In genomic region chr6:155328539-155329459, GRCh38 we compare ENCODE assay signal across 1 cellular context.
TF ChIP-seq lines count a peak whose summit lies in the region.

No MANE protein-coding gene starts in this region.

TF ChIP-seq in HepG2, 621 proteins besides CTCF, POLR2A, EP300 and RAD21 (continued from another document and continues in another):
- TF ChIP-seq FOXK2 (IDR thresholded peaks at IDR 0.05) (peak; percentile 81; the same call in 1 of the 2 replicates), KLF13 (CRISPR knock-in tag; IDR thresholded peaks at IDR 0.05) (0 out of 2 replicates have a peak, but pooled peaks have one; percentile 71), MYC (CRISPR knock-in tag; IDR thresholded peaks at IDR 0.05; ENCODE audit: borderline replicate concordance) (no peak), KLF9 (CRISPR knock-in tag; IDR thresholded peaks at IDR 0.05; ENCODE audit: low read depth) (peak; percentile 60; the same call in 1 of the 2 replicates), ZFP82 (CRISPR knock-in tag; IDR thresholded peaks at IDR 0.05; ENCODE audit: borderline replicate concordance) (no peak; the same call in 1 of the 2 replicates), ZNF678 (CRISPR knock-in tag; IDR thresholded peaks at IDR 0.05) (no peak), ZNF33B (CRISPR knock-in tag; IDR thresholded peaks at IDR 0.05) (no peak; the same call in 1 of the 2 replicates), ZNF138 (CRISPR knock-in tag; IDR thresholded peaks at IDR 0.05; ENCODE audit: low read depth) (peak; percentile 15; the same call in 1 of the 2 replicates), SNAI1 (CRISPR knock-in tag; IDR thresholded peaks at IDR 0.05; ENCODE audit: borderline replicate concordance) (peak; percentile 26; the same call in 1 of the 2 replicates), STAT6 (CRISPR knock-in tag; IDR thresholded peaks at IDR 0.05; ENCODE audit: borderline replicate concordance) (peak; percentile 92; the same call in 1 of the 2 replicates), ZBTB43 (CRISPR knock-in tag; conservative IDR thresholded peaks at IDR 0.05) (no peak; the same call in none of the 2 replicates), ZNF784 (CRISPR knock-in tag; IDR thresholded peaks at IDR 0.05; ENCODE audit: borderline replicate concordance) (peak; percentile 65; the same call in 1 of the 2 replicates), SKIL (CRISPR knock-in tag; IDR thresholded peaks at IDR 0.05; ENCODE audit: borderline replicate concordance) (peak; percentile 74), SOX6 (IDR thresholded peaks at IDR 0.05) (no peak), SOX6 (CRISPR knock-in tag; IDR thresholded peaks at IDR 0.05) (peak; percentile 100), HIC2 (CRISPR knock-in tag; IDR thresholded peaks at IDR 0.05; ENCODE audit: low read depth) (peak; percentile 45; the same call in 1 of the 2 replicates), CBX5 (CRISPR knock-in tag; IDR thresholded peaks at IDR 0.05; ENCODE audit: borderline replicate concordance) (peak; percentile 45; the same call in 1 of the 2 replicates), ZNF644 (CRISPR knock-in tag; IDR thresholded peaks at IDR 0.05; ENCODE audit: low read depth) (peak; percentile 69), EZH2 (conservative IDR thresholded peaks at IDR 0.05; ENCODE audit: low read depth, low read length) (no peak), RORA (CRISPR knock-in tag; IDR thresholded peaks at IDR 0.05) (peak; percentile 93; the same call in 1 of the 2 replicates), ZNF30 (CRISPR knock-in tag; IDR thresholded peaks at IDR 0.05) (no peak), ZNF274 (CRISPR knock-in tag; IDR thresholded peaks at IDR 0.05) (no peak), ZNF83 (CRISPR knock-in tag; IDR thresholded peaks at IDR 0.05; ENCODE audit: borderline replicate concordance) (no peak; the same call in 1 of the 2 replicates), ATF1 (CRISPR knock-in tag; IDR thresholded peaks at IDR 0.05) (peak; percentile 63; the same call in 1 of the 2 replicates), SRF (IDR thresholded peaks at IDR 0.05; ENCODE audit: low read depth, low read length) (peak; percentile 53; the same call in 1 of the 2 replicates)
- TF ChIP-seq, protein P1, sequence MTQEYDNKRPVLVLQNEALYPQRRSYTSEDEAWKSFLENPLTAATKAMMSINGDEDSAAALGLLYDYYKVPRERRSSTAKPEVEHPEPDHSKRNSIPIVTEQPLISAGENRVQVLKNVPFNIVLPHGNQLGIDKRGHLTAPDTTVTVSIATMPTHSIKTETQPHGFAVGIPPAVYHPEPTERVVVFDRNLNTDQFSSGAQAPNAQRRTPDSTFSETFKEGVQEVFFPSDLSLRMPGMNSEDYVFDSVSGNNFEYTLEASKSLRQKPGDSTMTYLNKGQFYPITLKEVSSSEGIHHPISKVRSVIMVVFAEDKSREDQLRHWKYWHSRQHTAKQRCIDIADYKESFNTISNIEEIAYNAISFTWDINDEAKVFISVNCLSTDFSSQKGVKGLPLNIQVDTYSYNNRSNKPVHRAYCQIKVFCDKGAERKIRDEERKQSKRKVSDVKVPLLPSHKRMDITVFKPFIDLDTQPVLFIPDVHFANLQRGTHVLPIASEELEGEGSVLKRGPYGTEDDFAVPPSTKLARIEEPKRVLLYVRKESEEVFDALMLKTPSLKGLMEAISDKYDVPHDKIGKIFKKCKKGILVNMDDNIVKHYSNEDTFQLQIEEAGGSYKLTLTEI (CRISPR knock-in tag; conservative IDR thresholded peaks at IDR 0.05), result no peak
- TF ChIP-seq, protein P2, sequence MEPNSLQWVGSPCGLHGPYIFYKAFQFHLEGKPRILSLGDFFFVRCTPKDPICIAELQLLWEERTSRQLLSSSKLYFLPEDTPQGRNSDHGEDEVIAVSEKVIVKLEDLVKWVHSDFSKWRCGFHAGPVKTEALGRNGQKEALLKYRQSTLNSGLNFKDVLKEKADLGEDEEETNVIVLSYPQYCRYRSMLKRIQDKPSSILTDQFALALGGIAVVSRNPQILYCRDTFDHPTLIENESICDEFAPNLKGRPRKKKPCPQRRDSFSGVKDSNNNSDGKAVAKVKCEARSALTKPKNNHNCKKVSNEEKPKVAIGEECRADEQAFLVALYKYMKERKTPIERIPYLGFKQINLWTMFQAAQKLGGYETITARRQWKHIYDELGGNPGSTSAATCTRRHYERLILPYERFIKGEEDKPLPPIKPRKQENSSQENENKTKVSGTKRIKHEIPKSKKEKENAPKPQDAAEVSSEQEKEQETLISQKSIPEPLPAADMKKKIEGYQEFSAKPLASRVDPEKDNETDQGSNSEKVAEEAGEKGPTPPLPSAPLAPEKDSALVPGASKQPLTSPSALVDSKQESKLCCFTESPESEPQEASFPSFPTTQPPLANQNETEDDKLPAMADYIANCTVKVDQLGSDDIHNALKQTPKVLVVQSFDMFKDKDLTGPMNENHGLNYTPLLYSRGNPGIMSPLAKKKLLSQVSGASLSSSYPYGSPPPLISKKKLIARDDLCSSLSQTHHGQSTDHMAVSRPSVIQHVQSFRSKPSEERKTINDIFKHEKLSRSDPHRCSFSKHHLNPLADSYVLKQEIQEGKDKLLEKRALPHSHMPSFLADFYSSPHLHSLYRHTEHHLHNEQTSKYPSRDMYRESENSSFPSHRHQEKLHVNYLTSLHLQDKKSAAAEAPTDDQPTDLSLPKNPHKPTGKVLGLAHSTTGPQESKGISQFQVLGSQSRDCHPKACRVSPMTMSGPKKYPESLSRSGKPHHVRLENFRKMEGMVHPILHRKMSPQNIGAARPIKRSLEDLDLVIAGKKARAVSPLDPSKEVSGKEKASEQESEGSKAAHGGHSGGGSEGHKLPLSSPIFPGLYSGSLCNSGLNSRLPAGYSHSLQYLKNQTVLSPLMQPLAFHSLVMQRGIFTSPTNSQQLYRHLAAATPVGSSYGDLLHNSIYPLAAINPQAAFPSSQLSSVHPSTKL (CRISPR knock-in tag; IDR thresholded peaks at IDR 0.05), result peak; percentile 93
- TF ChIP-seq, protein P3, sequence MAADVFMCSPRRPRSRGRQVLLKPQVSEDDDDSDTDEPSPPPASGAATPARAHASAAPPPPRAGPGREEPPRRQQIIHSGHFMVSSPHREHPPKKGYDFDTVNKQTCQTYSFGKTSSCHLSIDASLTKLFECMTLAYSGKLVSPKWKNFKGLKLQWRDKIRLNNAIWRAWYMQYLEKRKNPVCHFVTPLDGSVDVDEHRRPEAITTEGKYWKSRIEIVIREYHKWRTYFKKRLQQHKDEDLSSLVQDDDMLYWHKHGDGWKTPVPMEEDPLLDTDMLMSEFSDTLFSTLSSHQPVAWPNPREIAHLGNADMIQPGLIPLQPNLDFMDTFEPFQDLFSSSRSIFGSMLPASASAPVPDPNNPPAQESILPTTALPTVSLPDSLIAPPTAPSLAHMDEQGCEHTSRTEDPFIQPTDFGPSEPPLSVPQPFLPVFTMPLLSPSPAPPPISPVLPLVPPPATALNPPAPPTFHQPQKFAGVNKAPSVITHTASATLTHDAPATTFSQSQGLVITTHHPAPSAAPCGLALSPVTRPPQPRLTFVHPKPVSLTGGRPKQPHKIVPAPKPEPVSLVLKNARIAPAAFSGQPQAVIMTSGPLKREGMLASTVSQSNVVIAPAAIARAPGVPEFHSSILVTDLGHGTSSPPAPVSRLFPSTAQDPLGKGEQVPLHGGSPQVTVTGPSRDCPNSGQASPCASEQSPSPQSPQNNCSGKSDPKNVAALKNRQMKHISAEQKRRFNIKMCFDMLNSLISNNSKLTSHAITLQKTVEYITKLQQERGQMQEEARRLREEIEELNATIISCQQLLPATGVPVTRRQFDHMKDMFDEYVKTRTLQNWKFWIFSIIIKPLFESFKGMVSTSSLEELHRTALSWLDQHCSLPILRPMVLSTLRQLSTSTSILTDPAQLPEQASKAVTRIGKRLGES (CRISPR knock-in tag; IDR thresholded peaks at IDR 0.05; ENCODE audit: borderline replicate concordance), result no peak; the same call in 1 of the 2 replicates
- TF ChIP-seq, protein P4, sequence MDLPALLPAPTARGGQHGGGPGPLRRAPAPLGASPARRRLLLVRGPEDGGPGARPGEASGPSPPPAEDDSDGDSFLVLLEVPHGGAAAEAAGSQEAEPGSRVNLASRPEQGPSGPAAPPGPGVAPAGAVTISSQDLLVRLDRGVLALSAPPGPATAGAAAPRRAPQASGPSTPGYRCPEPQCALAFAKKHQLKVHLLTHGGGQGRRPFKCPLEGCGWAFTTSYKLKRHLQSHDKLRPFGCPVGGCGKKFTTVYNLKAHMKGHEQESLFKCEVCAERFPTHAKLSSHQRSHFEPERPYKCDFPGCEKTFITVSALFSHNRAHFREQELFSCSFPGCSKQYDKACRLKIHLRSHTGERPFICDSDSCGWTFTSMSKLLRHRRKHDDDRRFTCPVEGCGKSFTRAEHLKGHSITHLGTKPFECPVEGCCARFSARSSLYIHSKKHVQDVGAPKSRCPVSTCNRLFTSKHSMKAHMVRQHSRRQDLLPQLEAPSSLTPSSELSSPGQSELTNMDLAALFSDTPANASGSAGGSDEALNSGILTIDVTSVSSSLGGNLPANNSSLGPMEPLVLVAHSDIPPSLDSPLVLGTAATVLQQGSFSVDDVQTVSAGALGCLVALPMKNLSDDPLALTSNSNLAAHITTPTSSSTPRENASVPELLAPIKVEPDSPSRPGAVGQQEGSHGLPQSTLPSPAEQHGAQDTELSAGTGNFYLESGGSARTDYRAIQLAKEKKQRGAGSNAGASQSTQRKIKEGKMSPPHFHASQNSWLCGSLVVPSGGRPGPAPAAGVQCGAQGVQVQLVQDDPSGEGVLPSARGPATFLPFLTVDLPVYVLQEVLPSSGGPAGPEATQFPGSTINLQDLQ (CRISPR knock-in tag; IDR thresholded peaks at IDR 0.05), result no peak
- TF ChIP-seq, protein P5, sequence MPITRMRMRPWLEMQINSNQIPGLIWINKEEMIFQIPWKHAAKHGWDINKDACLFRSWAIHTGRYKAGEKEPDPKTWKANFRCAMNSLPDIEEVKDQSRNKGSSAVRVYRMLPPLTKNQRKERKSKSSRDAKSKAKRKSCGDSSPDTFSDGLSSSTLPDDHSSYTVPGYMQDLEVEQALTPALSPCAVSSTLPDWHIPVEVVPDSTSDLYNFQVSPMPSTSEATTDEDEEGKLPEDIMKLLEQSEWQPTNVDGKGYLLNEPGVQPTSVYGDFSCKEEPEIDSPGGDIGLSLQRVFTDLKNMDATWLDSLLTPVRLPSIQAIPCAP (CRISPR knock-in tag; IDR thresholded peaks at IDR 0.05; ENCODE audit: low read depth), result peak; percentile 32; the same call in 1 of the 2 replicates
